In genomic region chr3:32432045-32432710, GRCh38 we compare ENCODE assay signal across 17 cellular contexts. TPM values are rescaled to one million over a fixed set of nuclear protein-coding genes. Genes with fewer than 3 reads are reported as not detected.
DNase-seq lines count a peak whose midpoint lies in the region; ATAC-seq lines count a peak whose summit lies in the region.
"Had no signal": no experiment of that assay in that cellular context is flagged by ENCODE, and none has a peak within 500 bp of the region (broad histone marks: within the 10 kb centered on the region; RNA-seq: fewer than 3 reads in every experiment).

No MANE protein-coding gene starts in this region.

- POLR2A ChIA-PET in activated CD4-positive, alpha-beta memory T cell treated with anti-CD3 and anti-CD28 coated beads, Interleukin-2, amount 10 ng/mL, durations not matched to agents 7 days and 5 days (lab: Charles Lee), result interaction anchor here (1.0 to 3.1 kb wide), 13 partner anchors 8 to 129 kb away, joined by 3 to 37 read pairs (median 7); partner anchors contain the start of gene CMTM7

- no peak overlapping the region for H3K4me3 ChIP-seq in thymus (ENCODE audit: low read length)
- H3K4me3 ChIP-seq: esophagus squamous epithelium, SJSA1 had no signal

- H3K4me3 Mint-ChIP-seq in activated T-cell treated with anti-CD3 and anti-CD28 coated beads, Interleukin-2, amount 50 U/mL, for 4 hours, result peak overlapping the region; percentile 69
- peak overlapping the region; percentile 70 for H3K4me3 Mint-ChIP-seq in activated CD4-positive, alpha-beta memory T cell treated with anti-CD3 and anti-CD28 coated beads, Interleukin-2, amount 10 ng/mL, durations not matched to agents 7 days and 5 days
- H3K4me3 Mint-ChIP-seq in memory B cell, result no peak overlapping the region

- no peaks in the 10 kb centered on the region for H3K36me3 ChIP-seq in thymus (ENCODE audit: control insufficient read depth, insufficient read depth)
- H3K36me3 ChIP-seq: esophagus squamous epithelium, SJSA1, WERI-Rb-1 had no signal

- peaks cover 85% of the 10 kb centered on the region for H3K4me1 Mint-ChIP-seq in activated T-cell treated with anti-CD3 and anti-CD28 coated beads, Interleukin-2, amount 50 U/mL, for 4 hours (ENCODE audit: low read depth)
- H3K4me1 Mint-ChIP-seq in activated CD4-positive, alpha-beta memory T cell treated with anti-CD3 and anti-CD28 coated beads, Interleukin-2, amount 10 ng/mL, durations not matched to agents 7 days and 5 days, result peaks cover 92% of the 10 kb centered on the region
- H3K4me1 Mint-ChIP-seq in memory B cell, result peaks cover 57% of the 10 kb centered on the region

- H3K4me1 ChIP-seq in thymus (ENCODE audit: control insufficient read depth, insufficient read depth, low read length), result peaks cover 34% of the 10 kb centered on the region
- H3K4me1 ChIP-seq: SJSA1 had no signal

- H3K27ac ChIP-seq in thymus (ENCODE audit: low read depth), result peak overlapping the region; percentile 77
- H3K27ac ChIP-seq: SJSA1, WERI-Rb-1 had no signal

- peak in 1 of 2 donors; percentile 6 for ATAC-seq in activated T-cell treated with anti-CD3 and anti-CD28 coated beads, Interleukin-2, amount 50 U/mL, for 4 hours
- ATAC-seq in memory B cell (ENCODE audit: low read depth), result no peak
- ATAC-seq in GM19463 (IDR thresholded peaks at IDR 0.05; ENCODE audit: unreplicated experiment), result no peak
- ATAC-seq: left ventricle myocardium superior had no signal

- no peaks in the 10 kb centered on the region for H3K9me3 ChIP-seq in thymus (ENCODE audit: control insufficient read depth)
- H3K9me3 ChIP-seq: esophagus squamous epithelium, SJSA1 had no signal

- WGBS in thymus, result 95% methylated on average over 6 of the region's 6 CpGs

- CTCF ChIA-PET in activated CD4-positive, alpha-beta memory T cell treated with anti-CD3 and anti-CD28 coated beads, Interleukin-2, amount 10 ng/mL, durations not matched to agents 7 days and 5 days (lab: Charles Lee), result interaction anchor here (1.0 to 2.3 kb wide), 7 partner anchors 8 to 255 kb away, joined by 3 to 12 read pairs (median 4); partner anchors contain the start of gene CMTM7

- no peak for DNase-seq in activated T-cell treated with anti-CD3 and anti-CD28 coated beads, Interleukin-2, amount 50 U/mL, for 4 hours
- DNase-seq in activated T-cell treated with anti-CD3 and anti-CD28 coated beads, Interleukin-2, amount 50 U/mL, for 48 hours, result no peak
- DNase-seq in activated CD4-positive, alpha-beta memory T cell treated with anti-CD3 and anti-CD28 coated beads, Interleukin-2, amount 10 ng/mL, durations not matched to agents 7 days and 5 days, result peak; percentile 41
- DNase-seq in memory B cell (ENCODE audit: low spot score in 2 of 2), result no peak
- no peak for DNase-seq in OCI-M2 (lab: John Stamatoyannopoulos, UW; ENCODE audit: unreplicated experiment)
- no peak for DNase-seq in LoVo (ENCODE audit: low spot score)
- DNase-seq: ACHN, DMS53, esophagus squamous epithelium, hippocampal formation, left ventricle myocardium superior, NCI-H2107, trophoblast cell, WERI-Rb-1 had no signal

- no peaks in the 10 kb centered on the region for H3K27me3 Mint-ChIP-seq in activated T-cell treated with anti-CD3 and anti-CD28 coated beads, Interleukin-2, amount 50 U/mL, for 4 hours (ENCODE audit: low read depth)
- no peaks in the 10 kb centered on the region for H3K27me3 Mint-ChIP-seq in activated CD4-positive, alpha-beta memory T cell treated with anti-CD3 and anti-CD28 coated beads, Interleukin-2, amount 10 ng/mL, durations not matched to agents 7 days and 5 days
- no peaks in the 10 kb centered on the region for H3K27me3 Mint-ChIP-seq in memory B cell

- peak overlapping the region; percentile 96 for H3K27ac Mint-ChIP-seq in activated CD4-positive, alpha-beta memory T cell treated with anti-CD3 and anti-CD28 coated beads, Interleukin-2, amount 10 ng/mL, durations not matched to agents 7 days and 5 days
- peak overlapping the region; percentile 92 for H3K27ac Mint-ChIP-seq in memory B cell

- no peaks in the 10 kb centered on the region for H3K9me3 Mint-ChIP-seq in activated T-cell treated with anti-CD3 and anti-CD28 coated beads, Interleukin-2, amount 50 U/mL, for 4 hours
- no peaks in the 10 kb centered on the region for H3K9me3 Mint-ChIP-seq in activated CD4-positive, alpha-beta memory T cell treated with anti-CD3 and anti-CD28 coated beads, Interleukin-2, amount 10 ng/mL, durations not matched to agents 7 days and 5 days
- H3K9me3 Mint-ChIP-seq in memory B cell, result no peaks in the 10 kb centered on the region

- H3K36me3 Mint-ChIP-seq in activated T-cell treated with anti-CD3 and anti-CD28 coated beads, Interleukin-2, amount 50 U/mL, for 4 hours (ENCODE audit: insufficient read depth), result no peaks in the 10 kb centered on the region
- H3K36me3 Mint-ChIP-seq in activated CD4-positive, alpha-beta memory T cell treated with anti-CD3 and anti-CD28 coated beads, Interleukin-2, amount 10 ng/mL, durations not matched to agents 7 days and 5 days (ENCODE audit: low read depth), result peaks cover 12% of the 10 kb centered on the region
- H3K36me3 Mint-ChIP-seq in memory B cell, result peaks cover 3% of the 10 kb centered on the region

- H3K27me3 ChIP-seq in thymus (ENCODE audit: control insufficient read depth, insufficient read depth), result no peaks in the 10 kb centered on the region
- H3K27me3 ChIP-seq: SJSA1 had no signal

RNA-seq across cellular contexts. Expression of gene CMTM7, which starts 40.5 kb away (rescaled TPM):
- total RNA-seq in activated T-cell treated with anti-CD3 and anti-CD28 coated beads, Interleukin-2, amount 50 U/mL, for 4 hours, result 10 to 100 TPM; 19.1 to 23.2 (median 21.3) TPM
- 10 to 100 TPM; 47.0 to 47.3 TPM for total RNA-seq in activated CD4-positive, alpha-beta memory T cell treated with anti-CD3 and anti-CD28 coated beads, Interleukin-2, amount 10 ng/mL, durations not matched to agents 7 days and 5 days
- 45.7 TPM for polyA plus RNA-seq in thymus
